8 cellular contexts compared by ENCODE assay signal in the genomic region with DNA sequence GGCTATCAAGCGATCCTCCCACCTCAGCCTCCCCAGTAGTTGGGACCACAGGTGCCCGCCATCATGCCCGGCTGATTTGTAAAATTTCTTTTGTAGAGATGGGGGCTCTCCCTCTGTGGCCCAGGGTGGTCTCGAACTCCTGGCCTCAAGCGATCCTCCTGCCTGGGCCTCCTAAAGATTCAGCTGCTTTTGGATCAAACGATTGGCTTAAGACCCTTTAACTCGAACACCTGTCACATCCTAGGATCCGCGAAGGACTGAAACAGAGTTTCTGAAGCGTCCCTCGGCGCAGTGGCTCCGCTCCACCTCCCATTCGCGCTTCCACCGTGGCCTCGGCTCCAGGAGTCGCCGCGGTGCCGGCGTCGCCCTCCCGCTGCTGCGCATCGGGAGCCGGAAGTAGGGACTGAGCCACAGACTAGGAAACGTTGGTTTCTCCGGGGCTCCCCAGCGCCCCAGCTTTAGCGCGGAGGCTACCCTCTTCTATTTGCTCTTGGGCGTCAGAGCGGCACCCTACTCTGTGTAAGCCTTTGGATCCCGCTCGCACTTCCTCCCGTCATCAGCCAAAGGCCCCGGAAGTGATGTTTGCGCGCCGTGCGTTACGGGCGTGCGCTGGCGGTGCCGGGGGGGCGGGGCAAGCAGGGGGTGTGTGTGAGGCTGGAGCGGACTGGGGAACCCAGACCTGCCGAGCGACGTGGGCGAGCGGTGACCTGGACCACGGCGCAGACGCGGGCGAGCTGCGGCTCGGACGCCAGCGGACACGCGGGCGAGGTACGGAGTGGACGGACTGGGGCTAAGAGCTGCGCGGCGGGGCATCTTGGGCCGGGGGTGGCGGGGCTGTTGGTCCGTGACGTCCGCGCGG. TPM values are rescaled to one million over a fixed set of nuclear protein-coding genes. Genes with fewer than 3 reads are reported as not detected.
DNase-seq lines count a peak whose midpoint lies in the region; TF ChIP-seq lines count a peak whose summit lies in the region.

No MANE protein-coding gene starts in this region.

- peaks cover 7% of the 10 kb centered on the region for H3K36me3 Mint-ChIP-seq in activated naive CD4-positive, alpha-beta T cell treated with anti-CD3 and anti-CD28 coated beads, Interleukin-2, amount 10 ng/mL, durations not matched to agents 7 days and 5 days

- 14% methylated on average over 17 of the region's 78 CpGs for WGBS in suprapubic skin

- peaks cover 36% of the 10 kb centered on the region for H3K4me1 Mint-ChIP-seq in activated naive CD4-positive, alpha-beta T cell treated with anti-CD3 and anti-CD28 coated beads, Interleukin-2, amount 10 ng/mL, durations not matched to agents 7 days and 5 days

- peak; percentile 65 for DNase-seq in GM04503 (ENCODE audit: low read depth)
- DNase-seq in HFF-Myc (ENCODE audit: extremely low read depth, low read depth) = peak; percentile 63
- peak; percentile 84 for DNase-seq in MV-4-11 (lab: John Stamatoyannopoulos, UW)
- DNase-seq in SJSA1 (ENCODE audit: low read depth in 1 of 2, low spot score in 2 of 2) = peak; percentile 90 to 95
- peak; percentile 96 for DNase-seq in activated naive CD4-positive, alpha-beta T cell treated with anti-CD3 and anti-CD28 coated beads, Interleukin-2, amount 10 ng/mL, durations not matched to agents 7 days and 5 days
- DNase-seq in globus pallidus (ENCODE audit: low spot score) = peak; percentile 96
- DNase-seq in nucleus accumbens (lab: John Stamatoyannopoulos, UW) = peak; percentile 61 to 99 (median 93)
- peak; percentile 99 for DNase-seq in suprapubic skin (ENCODE audit: low spot score in 2 of 2)

- H3K4me1 ChIP-seq in SJSA1 (replicated peaks) (peaks cover 17% of the 10 kb centered on the region), suprapubic skin (peaks cover 29% of the 10 kb centered on the region)

- H3K27ac Mint-ChIP-seq in activated naive CD4-positive, alpha-beta T cell treated with anti-CD3 and anti-CD28 coated beads, Interleukin-2, amount 10 ng/mL, durations not matched to agents 7 days and 5 days = peak overlapping the region; percentile 94

- CTCF ChIA-PET in activated naive CD4-positive, alpha-beta T cell treated with anti-CD3 and anti-CD28 coated beads, Interleukin-2, amount 10 ng/mL, durations not matched to agents 7 days and 5 days (lab: Charles Lee) = no interaction called here

- H3K27me3 ChIP-seq in SJSA1 (replicated peaks) (no peaks in the 10 kb centered on the region), suprapubic skin (no peaks in the 10 kb centered on the region)

- H3K4me3 Mint-ChIP-seq in activated naive CD4-positive, alpha-beta T cell treated with anti-CD3 and anti-CD28 coated beads, Interleukin-2, amount 10 ng/mL, durations not matched to agents 7 days and 5 days = peak overlapping the region; percentile 94

- H3K36me3 ChIP-seq in SJSA1 (peaks cover 13% of the 10 kb centered on the region), suprapubic skin (no peaks in the 10 kb centered on the region)

- peak; percentile 77 to 96 for TF ChIP-seq POLR2A in suprapubic skin (IDR thresholded peaks at IDR 0.05)

- H3K9me3 ChIP-seq in SJSA1 (replicated peaks) (no peaks in the 10 kb centered on the region), suprapubic skin (no peaks in the 10 kb centered on the region)

- H3K9me3 Mint-ChIP-seq in activated naive CD4-positive, alpha-beta T cell treated with anti-CD3 and anti-CD28 coated beads, Interleukin-2, amount 10 ng/mL, durations not matched to agents 7 days and 5 days = no peaks in the 10 kb centered on the region

- H3K4me3 ChIP-seq in HFF-Myc (replicated peaks; ENCODE audit: low read depth, low read length) (peak overlapping the region; percentile 82), SJSA1 (peak overlapping the region; percentile 81), suprapubic skin (peak overlapping the region; percentile 89)

- no peak for TF ChIP-seq EP300 in suprapubic skin (IDR thresholded peaks at IDR 0.05)

- TF ChIP-seq CTCF in HFF-Myc (IDR thresholded peaks at IDR 0.05; ENCODE audit: low read depth, low read length, missing control alignments) (no peak), suprapubic skin (IDR thresholded peaks at IDR 0.05) (no peak)

- H3K27ac ChIP-seq in SJSA1 (peak overlapping the region; percentile 74), suprapubic skin (peak overlapping the region; percentile 99)

- H3K27me3 Mint-ChIP-seq in activated naive CD4-positive, alpha-beta T cell treated with anti-CD3 and anti-CD28 coated beads, Interleukin-2, amount 10 ng/mL, durations not matched to agents 7 days and 5 days = peaks cover 4% of the 10 kb centered on the region

RNA-seq across cellular contexts. Expression of a gene that starts 53.0 kb away (rescaled TPM):
- 6.0 and 12.3 TPM in 2 replicates for total RNA-seq in SJSA1 (2014; rRNA removed; shearing (Covaris generic))
- total RNA-seq in suprapubic skin = 10 to 100 TPM in 1 of 4 donors, 1 to 10 TPM in 3; 6.2 to 17.9 (median 6.7) TPM

RNA-seq across cellular contexts. Expression of a gene that starts 58.8 kb away (rescaled TPM):
- total RNA-seq in SJSA1 (2014; rRNA removed; shearing (Covaris generic)) = 23.3 and 34.2 TPM in 2 replicates
- total RNA-seq in suprapubic skin = 10 to 100 TPM; 37.2 to 72.4 (median 43.8) TPM

Comparison
In these comparisons a context has a peak if more than half of its experiments do, and no peak if none do; other contexts are left out.
1. Peak in every context shown above with its lines: DNase-seq, H3K4me3 ChIP-seq and H3K27ac ChIP-seq.